ENCODE assay signal across 8 cellular contexts in genomic region chr12:45122776-45123380, GRCh38.
DNase-seq lines count a peak whose midpoint lies in the region; ATAC-seq and TF ChIP-seq lines count a peak whose summit lies in the region.

No MANE protein-coding gene starts in this region.

- no peaks in the 10 kb centered on the region for H3K79me2 ChIP-seq in KMS-11 (ENCODE audit: insufficient read depth, low read depth)

- H3K9me3 Mint-ChIP-seq in activated CD4-positive, alpha-beta T cell treated with anti-CD3 and anti-CD28 coated beads for 36 hours (ENCODE audit: low read depth), result no peaks in the 10 kb centered on the region

- no peak overlapping the region for H3K4me3 Mint-ChIP-seq in activated CD4-positive, alpha-beta T cell treated with anti-CD3 and anti-CD28 coated beads for 36 hours

- H3K36me3 ChIP-seq in KMS-11 (ENCODE audit: insufficient read depth), result no peaks in the 10 kb centered on the region

- H3K27ac ChIP-seq in KMS-11 (no peak overlapping the region), VCaP (no peak overlapping the region)

- H3K4me2 ChIP-seq in KMS-11, result no peak overlapping the region

- DNase-seq in DMS 273 (lab: John Stamatoyannopoulos, UW; ENCODE audit: unreplicated experiment) (peak; percentile 56), left lobe of liver (ENCODE audit: low spot score) (no peak)
- no peak for DNase-seq in activated CD4-positive, alpha-beta T cell treated with anti-CD3 and anti-CD28 coated beads for 36 hours
- DNase-seq in stimulated activated CD4-positive, alpha-beta T cell treated with anti-CD3 and anti-CD28 coated beads, Interleukin-2, amount 100 ng/mL, for 24 hours, result no peak

- H3K27me3 Mint-ChIP-seq in activated CD4-positive, alpha-beta T cell treated with anti-CD3 and anti-CD28 coated beads for 36 hours, result peaks cover 4% of the 10 kb centered on the region

- no peak overlapping the region for H3K4me3 ChIP-seq in KMS-11 (IDR thresholded peaks at IDR 0.05; ENCODE audit: insufficient read depth, low read depth, low read length)

- CTCF ChIA-PET in activated CD4-positive, alpha-beta T cell treated with anti-CD3 and anti-CD28 coated beads for 36 hours (lab: Charles Lee), result interaction anchor here (0.6 to 0.7 kb wide), 2 partner anchors 110 to 605 kb away, joined by 3 to 4 read pairs; no protein-coding TSS in a partner anchor

- H3K9ac ChIP-seq in KMS-11, result no peak overlapping the region

- H3K27me3 ChIP-seq in KMS-11 (ENCODE audit: insufficient read depth, low read depth), result no peaks in the 10 kb centered on the region

- H2AFZ ChIP-seq in KMS-11 (ENCODE audit: low read depth), result no peak overlapping the region

- POLR2A ChIA-PET in activated CD4-positive, alpha-beta T cell treated with anti-CD3 and anti-CD28 coated beads for 36 hours (lab: Charles Lee), result no interaction called here

- no peaks in the 10 kb centered on the region for H3K36me3 Mint-ChIP-seq in activated CD4-positive, alpha-beta T cell treated with anti-CD3 and anti-CD28 coated beads for 36 hours (ENCODE audit: low read depth)

- no peaks in the 10 kb centered on the region for H4K20me1 ChIP-seq in KMS-11 (ENCODE audit: insufficient read depth)

- intact Hi-C loops in activated CD4-positive, alpha-beta T cell treated with anti-CD3 and anti-CD28 coated beads for 36 hours (cut with DNase I, micrococcal nuclease), result no loop called here

- peak; percentile 54 for ATAC-seq in left lobe of liver
- no peak for ATAC-seq in HG02885 (IDR thresholded peaks at IDR 0.05; ENCODE audit: poor library complexity, unreplicated experiment)
- no peak for ATAC-seq in GM21360 (IDR thresholded peaks at IDR 0.05; ENCODE audit: unreplicated experiment)
- ATAC-seq in activated CD4-positive, alpha-beta T cell treated with anti-CD3 and anti-CD28 coated beads for 36 hours, result no peak

- TF ChIP-seq CTCF in KMS-11 (conservative IDR thresholded peaks at IDR 0.05; ENCODE audit: low read depth, low read length) (0 out of 2 replicates have a peak, but pooled peaks have one; percentile 32), VCaP (conservative IDR thresholded peaks at IDR 0.05) (peak; percentile 89)

- no peaks in the 10 kb centered on the region for H3K4me1 Mint-ChIP-seq in activated CD4-positive, alpha-beta T cell treated with anti-CD3 and anti-CD28 coated beads for 36 hours

- H3K4me1 ChIP-seq in KMS-11 (ENCODE audit: low read depth, poor library complexity, severe bottlenecking), result no peaks in the 10 kb centered on the region

- H3K27ac Mint-ChIP-seq in activated CD4-positive, alpha-beta T cell treated with anti-CD3 and anti-CD28 coated beads for 36 hours, result no peak overlapping the region
